In the genomic region with DNA sequence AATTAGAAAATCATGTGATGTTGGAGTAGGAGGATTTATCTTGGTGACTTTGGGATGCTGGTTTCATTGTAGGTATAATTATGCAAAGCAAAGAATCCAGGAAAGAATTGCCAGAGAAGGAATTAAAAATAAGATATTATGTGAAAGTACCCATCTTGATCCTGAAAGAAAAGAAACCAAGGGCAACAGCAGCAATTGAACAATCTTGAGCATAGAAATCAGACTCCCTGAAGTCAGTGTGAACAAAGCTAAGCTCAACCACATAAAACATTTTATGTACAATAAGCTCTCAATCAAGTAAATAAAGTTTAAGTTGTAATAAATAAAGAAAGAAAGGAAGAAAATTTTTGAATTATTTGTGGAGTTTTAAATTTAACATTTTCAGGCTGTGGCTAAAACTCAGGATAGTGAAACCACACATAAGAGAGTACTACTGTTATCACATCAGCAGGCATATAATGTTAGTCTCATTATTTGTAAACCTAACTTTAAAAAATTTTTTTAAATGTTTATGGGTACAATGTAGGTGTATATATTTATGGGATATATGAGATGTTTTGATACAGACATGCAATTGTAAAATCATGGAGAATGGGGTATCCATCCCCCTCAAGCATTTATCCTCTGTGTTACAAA, we compare ENCODE assay signal across 9 cellular contexts. TPM values are rescaled to one million over a fixed set of nuclear protein-coding genes. Genes with fewer than 3 reads are reported as not detected.
DNase-seq lines count a peak whose midpoint lies in the region; ATAC-seq and TF ChIP-seq lines count a peak whose summit lies in the region.
"Had no signal": no experiment of that assay in that cellular context is flagged by ENCODE, and none has a peak within 500 bp of the region (broad histone marks: within the 10 kb centered on the region; RNA-seq: fewer than 3 reads in every experiment).

No MANE protein-coding gene starts in this region.

- no peaks in the 10 kb centered on the region for H3K36me3 ChIP-seq in CD4-positive, CD25-positive, alpha-beta regulatory T cell (ENCODE audit: control insufficient read depth, insufficient read depth, low read length)
- H3K36me3 ChIP-seq in MM.1S (replicated peaks; ENCODE audit: insufficient read depth, low read length) (no peaks in the 10 kb centered on the region), ectodermal cell (ENCODE audit: control insufficient read depth, insufficient read depth, low read length) (no peaks in the 10 kb centered on the region), neural progenitor cell (no peaks in the 10 kb centered on the region)
- H3K36me3 ChIP-seq: WERI-Rb-1 had no signal

- peaks cover 15% of the 10 kb centered on the region for H3K4me1 ChIP-seq in CD4-positive, CD25-positive, alpha-beta regulatory T cell (ENCODE audit: control insufficient read depth, insufficient read depth, low read length, poor library complexity, severe bottlenecking)
- H3K4me1 ChIP-seq in MM.1S (ENCODE audit: low read length) (0 out of 2 replicates have a peak, but pooled peaks cover 3% of the 10 kb centered on the region), ectodermal cell (ENCODE audit: control insufficient read depth, insufficient read depth, low read length) (peaks cover 9% of the 10 kb centered on the region), neural progenitor cell (peaks cover 10% of the 10 kb centered on the region)

- peak in 1 of 3 donors; percentile 30 for DNase-seq in CD4-positive, CD25-positive, alpha-beta regulatory T cell
- peak; percentile 10 for DNase-seq in MM.1S
- DNase-seq in neural progenitor cell (ENCODE audit: low spot score) = no peak
- no peak for DNase-seq in NCI-H2196 treated with DMSO at 0.1 percent for 48 hours (lab: John Stamatoyannopoulos, UW; ENCODE audit: unreplicated experiment)
- DNase-seq: WERI-Rb-1 had no signal

- H3K4me3 ChIP-seq in CD4-positive, CD25-positive, alpha-beta regulatory T cell (ENCODE audit: low read depth, low read length) = peak overlapping the region; percentile 65
- H3K4me3 ChIP-seq in MM.1S (ENCODE audit: low read length) (peak overlapping the region; percentile 83), ectodermal cell (ENCODE audit: insufficient read depth, low read depth, low read length) (peak overlapping the region; percentile 3), neural progenitor cell (peak overlapping the region; percentile 48)

- H3K27ac Mint-ChIP-seq in CD4-positive, CD25-positive, alpha-beta regulatory T cell = no peak overlapping the region
- H3K27ac Mint-ChIP-seq in neural progenitor cell = peak overlapping the region; percentile 12

- no peaks in the 10 kb centered on the region for H3K9me2 ChIP-seq in MM.1S (replicated peaks; ENCODE audit: insufficient read depth, low read length)

- H3K9ac ChIP-seq in MM.1S (ENCODE audit: low read length) = peak overlapping the region; percentile 71
- H3K9ac ChIP-seq in neural progenitor cell = no peak overlapping the region

- H2AFZ ChIP-seq in MM.1S (ENCODE audit: low read length) (peak overlapping the region; percentile 96), neural progenitor cell (replicated peaks) (peak overlapping the region; percentile 82)

- no peaks in the 10 kb centered on the region for H3K9me3 ChIP-seq in CD4-positive, CD25-positive, alpha-beta regulatory T cell (ENCODE audit: control insufficient read depth in 2 of 2, low read length in 2 of 2)
- H3K9me3 ChIP-seq in MM.1S (replicated peaks; ENCODE audit: insufficient read depth, low read length) = no peaks in the 10 kb centered on the region
- no peaks in the 10 kb centered on the region for H3K9me3 ChIP-seq in ectodermal cell (ENCODE audit: control insufficient read depth, low read length)
- no peaks in the 10 kb centered on the region for H3K9me3 ChIP-seq in neural progenitor cell (ENCODE audit: low read depth)

- no peak overlapping the region for H3K27ac ChIP-seq in CD4-positive, CD25-positive, alpha-beta regulatory T cell (ENCODE audit: insufficient read depth, low read length, poor library complexity, severe bottlenecking)
- H3K27ac ChIP-seq in MM.1S (ENCODE audit: low read length) (peak overlapping the region; percentile 79; the same call in 1 of the 2 replicates), ectodermal cell (ENCODE audit: insufficient read depth, low read depth, low read length, poor library complexity, severe bottlenecking) (no peak overlapping the region), neural progenitor cell (no peak overlapping the region)
- H3K27ac ChIP-seq: WERI-Rb-1 had no signal

- H3K79me2 ChIP-seq in MM.1S (ENCODE audit: low read length) (no peaks in the 10 kb centered on the region), neural progenitor cell (ENCODE audit: low read depth) (no peaks in the 10 kb centered on the region)

- peak overlapping the region; percentile 78 to 87 (median 82) for H3K4me3 Mint-ChIP-seq in CD4-positive, CD25-positive, alpha-beta regulatory T cell
- peak overlapping the region; percentile 83 for H3K4me3 Mint-ChIP-seq in neural progenitor cell

- H4K20me1 ChIP-seq in MM.1S (ENCODE audit: insufficient read depth, low read length) (no peaks in the 10 kb centered on the region), neural progenitor cell (ENCODE audit: low read depth) (no peaks in the 10 kb centered on the region)

- H3K4me1 Mint-ChIP-seq in CD4-positive, CD25-positive, alpha-beta regulatory T cell = peaks cover 13 to 17% (median 15%) of the 10 kb centered on the region in 4 donors
- peaks cover 28% of the 10 kb centered on the region for H3K4me1 Mint-ChIP-seq in neural progenitor cell

- H3K4me2 ChIP-seq in MM.1S (ENCODE audit: low read depth, low read length) = peak overlapping the region; percentile 97
- peak overlapping the region; percentile 90 for H3K4me2 ChIP-seq in neural progenitor cell

- H3K27me3 ChIP-seq in CD4-positive, CD25-positive, alpha-beta regulatory T cell (ENCODE audit: control insufficient read depth, insufficient read depth, low read length) = peaks cover 12% of the 10 kb centered on the region
- H3K27me3 ChIP-seq in MM.1S (replicated peaks; ENCODE audit: insufficient read depth, low read length) (no peaks in the 10 kb centered on the region), ectodermal cell (ENCODE audit: control insufficient read depth, insufficient read depth, low read length, poor library complexity, severe bottlenecking) (peaks cover 30% of the 10 kb centered on the region), neural progenitor cell (peaks cover 38% of the 10 kb centered on the region)

- TF ChIP-seq CTCF in MM.1S (IDR thresholded peaks at IDR 0.05; ENCODE audit: low read length) (no peak), neural progenitor cell (IDR thresholded peaks at IDR 0.05) (no peak)

- no peaks in the 10 kb centered on the region for H3K36me3 Mint-ChIP-seq in CD4-positive, CD25-positive, alpha-beta regulatory T cell
- H3K36me3 Mint-ChIP-seq in neural progenitor cell = no peaks in the 10 kb centered on the region

- peaks cover 60% of the 10 kb centered on the region for H3K27me3 Mint-ChIP-seq in CD4-positive, CD25-positive, alpha-beta regulatory T cell
- peaks cover 12% of the 10 kb centered on the region for H3K27me3 Mint-ChIP-seq in neural progenitor cell (ENCODE audit: insufficient read depth, low read depth)

- peaks cover 18% of the 10 kb centered on the region for H3F3A ChIP-seq in MM.1S (ENCODE audit: insufficient read depth, low read length)
- peaks cover 23% of the 10 kb centered on the region for H3F3A ChIP-seq in neural progenitor cell (ENCODE audit: low read depth)

- no peak for ATAC-seq in CD4-positive, CD25-positive, alpha-beta regulatory T cell (ENCODE audit: low read depth in 2 of 2)
- ATAC-seq in GM18867 (IDR thresholded peaks at IDR 0.05; ENCODE audit: unreplicated experiment) (no peak), HG02642 (IDR thresholded peaks at IDR 0.05; ENCODE audit: poor library complexity, unreplicated experiment) (no peak), HG03342 (IDR thresholded peaks at IDR 0.05; ENCODE audit: unreplicated experiment) (no peak)

- H3K9me3 Mint-ChIP-seq in CD4-positive, CD25-positive, alpha-beta regulatory T cell = no peaks in the 10 kb centered on the region
- peaks cover 2% of the 10 kb centered on the region for H3K9me3 Mint-ChIP-seq in neural progenitor cell

RNA-seq across cellular contexts. Expression of a gene that starts 32.8 kb away (rescaled TPM):
- total RNA-seq in CD4-positive, CD25-positive, alpha-beta regulatory T cell = 24.4 TPM
- 1 to 10 TPM; 1.6 to 7.1 (median 4.0) TPM for polyA plus RNA-seq in CD4-positive, CD25-positive, alpha-beta regulatory T cell
- polyA plus RNA-seq in ectodermal cell (2013, experiment 1 of 4) = not detected
- not detected for polyA plus RNA-seq in ectodermal cell (2013, experiment 2 of 4)
- not detected for polyA plus RNA-seq in ectodermal cell (2013, experiment 3 of 4)
- polyA plus RNA-seq in ectodermal cell (2013, experiment 4 of 4) = not detected
- total RNA-seq in neural progenitor cell (ENCODE audit: low replicate concordance) = not detected in 2 replicates

RNA-seq across cellular contexts. Expression of a gene that starts 38.0 kb away (rescaled TPM):
- total RNA-seq in CD4-positive, CD25-positive, alpha-beta regulatory T cell = 0.72 TPM
- not detected for polyA plus RNA-seq in CD4-positive, CD25-positive, alpha-beta regulatory T cell
- not detected for polyA plus RNA-seq in ectodermal cell (2013, experiment 1 of 4)
- polyA plus RNA-seq in ectodermal cell (2013, experiment 2 of 4) = not detected
- not detected for polyA plus RNA-seq in ectodermal cell (2013, experiment 3 of 4)
- not detected for polyA plus RNA-seq in ectodermal cell (2013, experiment 4 of 4)
- total RNA-seq in neural progenitor cell (ENCODE audit: low replicate concordance) = not detected in 2 replicates

Comparison
In these comparisons a context has a peak if more than half of its experiments do, and no peak if none do; other contexts are left out.
1. H3K4me3 ChIP-seq: peak in every context shown above with its lines; median percentile 83 in MM.1S; 65 in CD4-positive, CD25-positive, alpha-beta regulatory T cell; 48 in neural progenitor cell; 3 in ectodermal cell.
2. RNA of a gene that starts 32.8 kb away (total RNA-seq): 24.4 TPM in CD4-positive, CD25-positive, alpha-beta regulatory T cell (single experiment); not detected in neural progenitor cell; every median in the first group is over 10 times any median in the second.